In the genomic region with DNA sequence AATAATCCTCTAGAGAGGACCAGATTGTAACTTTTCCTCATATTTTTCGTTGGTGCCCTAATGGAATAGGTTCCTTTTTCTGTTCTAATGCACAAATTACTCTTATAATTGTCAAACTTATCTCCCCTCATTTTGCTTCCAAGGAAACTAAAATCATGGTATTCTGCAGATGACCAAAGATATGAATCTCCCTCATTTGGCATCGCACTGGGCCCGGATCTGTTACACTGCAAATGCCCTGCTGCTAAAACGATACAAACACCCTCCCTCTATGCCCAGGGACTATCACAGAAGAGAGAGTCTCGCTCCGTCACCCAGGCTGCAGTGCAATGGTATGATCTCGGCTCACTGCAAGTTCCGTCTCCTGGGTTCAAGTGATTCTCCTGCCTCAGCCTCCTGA, we compare ENCODE assay signal across 43 cellular contexts. TPM values are rescaled to one million over a fixed set of nuclear protein-coding genes. Genes with fewer than 3 reads are reported as not detected.
"Had no signal": no experiment of that assay in that cellular context is flagged by ENCODE, and none has a peak within 500 bp of the region (broad histone marks: within the 10 kb centered on the region; RNA-seq: fewer than 3 reads in every experiment).

No MANE protein-coding gene starts in this region.

- H3K4me3 ChIP-seq: adrenal gland, ascending aorta, body of pancreas, breast epithelium, cardiac muscle cell had no signal

- H3K4me1 Mint-ChIP-seq: activated T-helper 17 cell treated with anti-CD3 and anti-CD28 coated beads, Interleukin-2, amount 50 U/mL, for 72 hours; brain had no signal

- ATAC-seq: activated naive CD4-positive, alpha-beta T cell treated with anti-CD3 and anti-CD28 coated beads, Interleukin-2, amount 50 U/mL, for 72 hours; activated naive CD8-positive, alpha-beta T cell treated with anti-CD3 and anti-CD28 coated beads, Interleukin-2, amount 50 U/mL, for 24 hours; activated T-cell treated with anti-CD3 and anti-CD28 coated beads, Interleukin-2, amount 50 U/mL, for 4 hours; activated T-cell treated with anti-CD3 and anti-CD28 coated beads, Interleukin-2, amount 50 U/mL, for 72 hours; activated T-helper 17 cell treated with anti-CD3 and anti-CD28 coated beads, Interleukin-2, amount 50 U/mL, for 72 hours; body of pancreas had no signal

- H3K4me1 ChIP-seq: adrenal gland, breast epithelium had no signal

- H3K27me3 Mint-ChIP-seq: activated naive CD4-positive, alpha-beta T cell treated with anti-CD3 and anti-CD28 coated beads, Interleukin-2, amount 50 U/mL, for 24 hours; activated naive CD8-positive, alpha-beta T cell; activated naive CD8-positive, alpha-beta T cell treated with anti-CD3 and anti-CD28 coated beads for 36 hours; activated naive CD8-positive, alpha-beta T cell treated with anti-CD3 and anti-CD28 coated beads, Interleukin-2, amount 50 U/mL, for 24 hours; activated T-cell treated with anti-CD3 and anti-CD28 coated beads, Interleukin-2, amount 50 U/mL, for 24 hours; activated T-helper 17 cell treated with anti-CD3 and anti-CD28 coated beads, Interleukin-2, amount 50 U/mL, for 72 hours; central memory CD8-positive, alpha-beta T cell had no signal

- H3K9me3 Mint-ChIP-seq: activated naive CD4-positive, alpha-beta T cell treated with anti-CD3 and anti-CD28 coated beads for 36 hours; activated naive CD4-positive, alpha-beta T cell treated with anti-CD3 and anti-CD28 coated beads, Interleukin-2, amount 10 ng/mL, durations not matched to agents 7 days and 5 days; activated naive CD4-positive, alpha-beta T cell treated with anti-CD3 and anti-CD28 coated beads, Interleukin-2, amount 50 U/mL, for 24 hours; activated naive CD4-positive, alpha-beta T cell treated with anti-CD3 and anti-CD28 coated beads, Interleukin-2, amount 50 U/mL, for 72 hours; activated naive CD8-positive, alpha-beta T cell treated with anti-CD3 and anti-CD28 coated beads for 36 hours; activated naive CD8-positive, alpha-beta T cell treated with anti-CD3 and anti-CD28 coated beads, Interleukin-2, amount 10 ng/mL, durations not matched to agents 7 days and 5 days; activated naive CD8-positive, alpha-beta T cell treated with anti-CD3 and anti-CD28 coated beads, Interleukin-2, amount 50 U/mL, for 24 hours; activated T-cell treated with anti-CD3 and anti-CD28 coated beads, Interleukin-2, amount 50 U/mL, for 24 hours; activated T-cell treated with anti-CD3 and anti-CD28 coated beads, Interleukin-2, amount 50 U/mL, for 4 hours; activated T-cell treated with anti-CD3 and anti-CD28 coated beads, Interleukin-2, amount 50 U/mL, for 72 hours; activated T-helper 17 cell treated with anti-CD3 and anti-CD28 coated beads, Interleukin-2, amount 50 U/mL, for 72 hours; activated T-helper 2 cell treated with anti-CD3 and anti-CD28 coated beads, Interferon-gamma antibody, Interleukin-2, Interleukin-4, amounts not matched to agents 10 μg/mL and 5 μg/mL and 100 μg/mL, durations not matched to agents 14 hours and 24 hours and 36 hours; brain; central memory CD8-positive, alpha-beta T cell had no signal

- FAIRE-seq: astrocyte, bronchial epithelial cell, colon had no signal

- DNase-seq: activated effector memory CD4-positive, alpha-beta T cell treated with anti-CD3 and anti-CD28 coated beads, Interleukin-2, amount 50 U/mL, for 16 hours; activated effector memory CD4-positive, alpha-beta T cell treated with Interleukin-2 at 50 U/mL for 16 hours; activated gamma-delta T cell; activated gamma-delta T cell treated with Interleukin-2 at 50 U/mL for 16 hours; activated naive CD4-positive, alpha-beta T cell; activated naive CD4-positive, alpha-beta T cell treated with anti-CD3 and anti-CD28 coated beads for 36 hours; activated naive CD4-positive, alpha-beta T cell treated with anti-CD3 and anti-CD28 coated beads, Interleukin-2, amount 10 ng/mL, durations not matched to agents 7 days and 5 days; activated naive CD4-positive, alpha-beta T cell treated with anti-CD3 and anti-CD28 coated beads, Interleukin-2, amount 50 U/mL, for 16 hours; activated naive CD4-positive, alpha-beta T cell treated with Interleukin-2 at 50 U/mL for 16 hours; activated naive CD8-positive, alpha-beta T cell treated with anti-CD3 and anti-CD28 coated beads for 36 hours; activated naive CD8-positive, alpha-beta T cell treated with anti-CD3 and anti-CD28 coated beads, Interleukin-2, amount 10 ng/mL, durations not matched to agents 7 days and 5 days; activated naive CD8-positive, alpha-beta T cell treated with anti-CD3 and anti-CD28 coated beads, Interleukin-2, amount 50 U/mL, for 24 hours; activated T-cell treated with anti-CD3 and anti-CD28 coated beads, Interleukin-2, amount 50 U/mL, for 24 hours; activated T-cell treated with anti-CD3 and anti-CD28 coated beads, Interleukin-2, amount 50 U/mL, for 4 hours; activated T-cell treated with anti-CD3 and anti-CD28 coated beads, Interleukin-2, amount 50 U/mL, for 48 hours; activated T-cell treated with anti-CD3 and anti-CD28 coated beads, Interleukin-2, amount 50 U/mL, for 72 hours; adrenal gland; amniotic stem cell; amygdala; anterior cingulate cortex; body of pancreas; brain microvascular endothelial cell; caudate nucleus; central memory CD4-positive, alpha-beta T cell; cerebellar nuclear complex had no signal

- H3K36me3 Mint-ChIP-seq: activated naive CD4-positive, alpha-beta T cell treated with anti-CD3 and anti-CD28 coated beads, Interleukin-2, amount 50 U/mL, for 24 hours; activated naive CD8-positive, alpha-beta T cell; brain had no signal

- H3K4me3 Mint-ChIP-seq: activated naive CD4-positive, alpha-beta T cell treated with anti-CD3 and anti-CD28 coated beads for 36 hours; activated naive CD4-positive, alpha-beta T cell treated with anti-CD3 and anti-CD28 coated beads, Interleukin-2, amount 10 ng/mL, durations not matched to agents 7 days and 5 days; activated naive CD4-positive, alpha-beta T cell treated with anti-CD3 and anti-CD28 coated beads, Interleukin-2, amount 50 U/mL, for 24 hours; activated naive CD8-positive, alpha-beta T cell; activated naive CD8-positive, alpha-beta T cell treated with anti-CD3 and anti-CD28 coated beads for 36 hours; activated naive CD8-positive, alpha-beta T cell treated with anti-CD3 and anti-CD28 coated beads, Interleukin-2, amount 10 ng/mL, durations not matched to agents 7 days and 5 days; activated naive CD8-positive, alpha-beta T cell treated with anti-CD3 and anti-CD28 coated beads, Interleukin-2, amount 50 U/mL, for 24 hours; activated T-cell treated with anti-CD3 and anti-CD28 coated beads, Interleukin-2, amount 50 U/mL, for 24 hours; activated T-cell treated with anti-CD3 and anti-CD28 coated beads, Interleukin-2, amount 50 U/mL, for 4 hours; activated T-cell treated with anti-CD3 and anti-CD28 coated beads, Interleukin-2, amount 50 U/mL, for 72 hours; activated T-helper 17 cell treated with anti-CD3 and anti-CD28 coated beads, Interleukin-2, amount 50 U/mL, for 72 hours; brain; central memory CD8-positive, alpha-beta T cell had no signal

- H3K9me3 ChIP-seq: adrenal gland, ascending aorta, body of pancreas, breast epithelium had no signal

- H3K27ac Mint-ChIP-seq: activated naive CD4-positive, alpha-beta T cell treated with anti-CD3 and anti-CD28 coated beads for 36 hours; activated naive CD4-positive, alpha-beta T cell treated with anti-CD3 and anti-CD28 coated beads, Interleukin-2, amount 50 U/mL, for 24 hours; activated naive CD8-positive, alpha-beta T cell; activated naive CD8-positive, alpha-beta T cell treated with anti-CD3 and anti-CD28 coated beads for 36 hours; activated naive CD8-positive, alpha-beta T cell treated with anti-CD3 and anti-CD28 coated beads, Interleukin-2, amount 10 ng/mL, durations not matched to agents 7 days and 5 days; activated naive CD8-positive, alpha-beta T cell treated with anti-CD3 and anti-CD28 coated beads, Interleukin-2, amount 50 U/mL, for 24 hours; activated T-cell treated with anti-CD3 and anti-CD28 coated beads, Interleukin-2, amount 50 U/mL, for 24 hours; activated T-cell treated with anti-CD3 and anti-CD28 coated beads, Interleukin-2, amount 50 U/mL, for 72 hours; activated T-helper 17 cell treated with anti-CD3 and anti-CD28 coated beads, Interleukin-2, amount 50 U/mL, for 72 hours; activated T-helper 2 cell treated with anti-CD3 and anti-CD28 coated beads, Interferon-gamma antibody, Interleukin-2, Interleukin-4, amounts not matched to agents 10 μg/mL and 5 μg/mL and 100 μg/mL, durations not matched to agents 14 hours and 24 hours and 36 hours; brain had no signal

- H3K27ac ChIP-seq: adrenal gland, ascending aorta, body of pancreas, brain microvascular endothelial cell, breast epithelium, cardiac muscle cell had no signal

- H3K27me3 ChIP-seq: cardiac muscle cell had no signal

- H3K36me3 ChIP-seq: adrenal gland, ascending aorta, brain microvascular endothelial cell, breast epithelium, cardiac muscle cell had no signal

RNA-seq across cellular contexts. Expression of a gene that starts 7.6 kb away (rescaled TPM):
- total RNA-seq: ascending aorta, body of pancreas, cerebellum had no signal
- polyA plus RNA-seq: aorta had no signal

RNA-seq across cellular contexts. Expression of a gene that starts 9.4 kb away (rescaled TPM):
- total RNA-seq: activated T-cell treated with anti-CD3 and anti-CD28 coated beads, Interleukin-2, amount 50 U/mL, for 4 hours; aorta; ascending aorta; astrocyte; body of pancreas; breast epithelium; cardiac muscle cell; cardiac septum; cerebellum; chondrocyte had no signal
- polyA plus RNA-seq: adipose tissue, cardiac muscle cell had no signal

RNA-seq across cellular contexts. Expression of a gene that starts 27.9 kb away (rescaled TPM):
- total RNA-seq: ascending aorta, cardiac muscle cell, cerebellum had no signal
